ENCODE assay signal across 13 cellular contexts in the genomic region with DNA sequence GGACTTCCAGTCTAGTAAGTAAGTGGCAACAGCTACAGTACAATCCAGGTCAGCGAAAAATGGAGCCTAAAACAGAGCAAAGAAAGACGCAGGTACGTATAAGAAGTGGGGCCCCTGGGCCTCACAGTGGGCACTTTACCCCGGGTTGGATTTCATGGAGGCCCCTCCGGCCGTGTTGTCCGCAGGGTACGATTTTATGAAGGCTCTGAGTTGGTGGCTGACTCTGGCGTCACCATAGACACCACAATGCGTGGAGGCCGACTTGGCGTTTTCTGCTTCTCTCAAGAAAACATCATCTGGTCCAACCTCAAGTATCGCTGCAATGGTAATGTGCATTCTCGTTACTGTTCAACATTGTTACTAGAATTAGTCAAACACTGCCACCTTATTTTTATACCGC. TPM values are rescaled to one million over a fixed set of nuclear protein-coding genes. Genes with fewer than 3 reads are reported as not detected.
DNase-seq lines count a peak whose midpoint lies in the region; ATAC-seq and TF ChIP-seq lines count a peak whose summit lies in the region.
"Had no signal": no experiment of that assay in that cellular context is flagged by ENCODE, and none has a peak within 500 bp of the region (broad histone marks: within the 10 kb centered on the region; RNA-seq: fewer than 3 reads in every experiment).

No MANE protein-coding gene starts in this region.

- TF ChIP-seq CTCF in HCT116 (IDR thresholded peaks at IDR 0.05 in 2 of 3, conservative IDR thresholded peaks at IDR 0.05 in 1 of 3; ENCODE audit: borderline replicate concordance in 1 of 3, insufficient read depth in 1 of 3, low read depth in 2 of 3, low read length in 2 of 3), result no peak
- no peak for TF ChIP-seq CTCF in coronary artery (IDR thresholded peaks at IDR 0.05)

- H3K79me2 ChIP-seq in HCT116 (ENCODE audit: insufficient read depth, low read length), result no peaks in the 10 kb centered on the region

- no peak for ATAC-seq in HCT116
- ATAC-seq in HG03460 (IDR thresholded peaks at IDR 0.05; ENCODE audit: unreplicated experiment), result no peak

- H2AFZ ChIP-seq in HCT116 (ENCODE audit: low read depth, low read length, poor library complexity, severe bottlenecking) (peak overlapping the region; percentile 81), neuronal stem cell (ENCODE audit: low read length) (no peak overlapping the region)

- H3K9me3 ChIP-seq in BLaER1, result no peaks in the 10 kb centered on the region
- no peaks in the 10 kb centered on the region for H3K9me3 ChIP-seq in HCT116 (ENCODE audit: control insufficient read depth in 1 of 2, insufficient read depth in 1 of 2, low read depth in 1 of 2, low read length in 2 of 2)
- no peaks in the 10 kb centered on the region for H3K9me3 ChIP-seq in neuronal stem cell (replicated peaks in 1 of 2; ENCODE audit: control insufficient read depth in 2 of 2, insufficient read depth in 1 of 2, low read depth in 1 of 2, low read length in 2 of 2)
- no peaks in the 10 kb centered on the region for H3K9me3 ChIP-seq in MG63
- H3K9me3 ChIP-seq: ascending aorta, left lung, prostate gland, SJCRH30 had no signal

- peak overlapping the region; percentile 54 for H3K27ac ChIP-seq in BLaER1
- H3K27ac ChIP-seq in HCT116 (ENCODE audit: low read depth, low read length), result no peak overlapping the region
- H3K27ac ChIP-seq in coronary artery, result no peak overlapping the region
- H3K27ac ChIP-seq in neuronal stem cell (replicated peaks; ENCODE audit: low read length), result no peak overlapping the region
- H3K27ac ChIP-seq: SJCRH30 had no signal

- H2BK120ac ChIP-seq in neuronal stem cell (ENCODE audit: low read depth, low read length), result no peak overlapping the region

- CTCF ChIA-PET in HCT116 (lab: Charles Lee), result interaction anchor here (2.7 kb wide), 1 partner anchor 204 kb away, joined by 50 read pairs; no protein-coding TSS in a partner anchor

- H2BK15ac ChIP-seq in neuronal stem cell (ENCODE audit: low read length), result no peak overlapping the region

- POLR2A ChIA-PET in HCT116 (lab: Charles Lee), result no interaction called here

- no CpG with 5 or more reads among the region's 15 CpGs for WGBS in neuronal stem cell (ENCODE audit: extremely low coverage in 2 of 2, insufficient read length in 2 of 2, insufficient replicate concordance in 1 of 2), 2 donors

- no peak overlapping the region for H3K23ac ChIP-seq in neuronal stem cell (ENCODE audit: low read depth, low read length, poor library complexity)

- no peak for DNase-seq in HCT116 (ENCODE audit: low read depth, low spot score)
- peak; percentile 40 for DNase-seq in coronary artery (ENCODE audit: low spot score)
- no peak for DNase-seq in neuronal stem cell (ENCODE audit: low spot score)
- DNase-seq in HuH-7.5 (ENCODE audit: low spot score), result no peak
- DNase-seq in EL, result no peak
- DNase-seq in MG63, result no peak
- DNase-seq: activated CD4-positive, alpha-beta T cell treated with anti-CD3 and anti-CD28 coated beads, Interleukin-2, amount 50 U/mL, for 4 hours had no signal

- H2BK12ac ChIP-seq in neuronal stem cell (ENCODE audit: low read length), result no peak overlapping the region

- no peaks in the 10 kb centered on the region for H3K9me2 ChIP-seq in HCT116 (ENCODE audit: insufficient read depth)

- no peak overlapping the region for H2AK5ac ChIP-seq in neuronal stem cell (ENCODE audit: low read depth, low read length)

- H3K4me3 ChIP-seq in BLaER1, result no peak overlapping the region
- no peak overlapping the region for H3K4me3 ChIP-seq in HCT116 (replicated peaks in 1 of 2; ENCODE audit: low read depth in 1 of 2, low read length in 2 of 2)
- H3K4me3 ChIP-seq in coronary artery, result peak overlapping the region; percentile 65
- no peak overlapping the region for H3K4me3 ChIP-seq in neuronal stem cell (ENCODE audit: low read length in 2 of 2)
- H3K4me3 ChIP-seq in MG63, result no peak overlapping the region

- peaks cover 43% of the 10 kb centered on the region for H3K36me3 ChIP-seq in BLaER1
- H3K36me3 ChIP-seq in HCT116 (ENCODE audit: control insufficient read depth in 1 of 2, insufficient read depth in 2 of 2, low read length in 2 of 2), result no peaks in the 10 kb centered on the region
- H3K36me3 ChIP-seq in neuronal stem cell (replicated peaks in 1 of 2; ENCODE audit: control insufficient read depth in 2 of 2, insufficient read depth in 2 of 2, low read length in 2 of 2), result no peaks in the 10 kb centered on the region
- no peaks in the 10 kb centered on the region for H3K36me3 ChIP-seq in MG63
- H3K36me3 ChIP-seq: ascending aorta, prostate gland, SJCRH30 had no signal

- no peak overlapping the region for H3K9ac ChIP-seq in BLaER1
- H3K9ac ChIP-seq in HCT116 (ENCODE audit: low read length), result no peak overlapping the region
- H3K9ac ChIP-seq in neuronal stem cell (ENCODE audit: low read depth, low read length, poor library complexity), result no peak overlapping the region

- no peak for TF ChIP-seq POLR2A in HCT116 (IDR thresholded peaks at IDR 0.05; ENCODE audit: borderline replicate concordance, extremely low read depth, insufficient read depth, insufficient read length)

- intact Hi-C loops in HCT116 (cut with micrococcal nuclease), result loop anchor here (5.0 kb wide), 1 partner anchor 1060 kb away; no protein-coding TSS in a partner anchor

- no peak for TF ChIP-seq RAD21 in HCT116 (IDR thresholded peaks at IDR 0.05; ENCODE audit: low read depth)

- H4K20me1 ChIP-seq in BLaER1 (no peaks in the 10 kb centered on the region), HCT116 (ENCODE audit: insufficient read depth) (no peaks in the 10 kb centered on the region)

- H3K4ac ChIP-seq in neuronal stem cell (ENCODE audit: low read length), result no peak overlapping the region

- H3K4me2 ChIP-seq in BLaER1, result peak overlapping the region; percentile 69; the same call in 1 of the 2 replicates
- no peak overlapping the region for H3K4me2 ChIP-seq in HCT116 (ENCODE audit: low read length)
- no peak overlapping the region for H3K4me2 ChIP-seq in neuronal stem cell (ENCODE audit: insufficient read depth, low read length, poor library complexity, severe bottlenecking)

- RAD21 ChIA-PET in HCT116 (lab: Charles Lee; ENCODE audit: low non-redundant PET in 1 of 2, low total read pairs in 2 of 2, uncharacterized antibody in 2 of 2, unreplicated experiment in 2 of 2), result no interaction called here

- no peak overlapping the region for H2BK5ac ChIP-seq in neuronal stem cell (ENCODE audit: low read length)

- H3K14ac ChIP-seq in neuronal stem cell (ENCODE audit: low read length), result no peak overlapping the region

- H4K8ac ChIP-seq in neuronal stem cell (ENCODE audit: low read depth, low read length), result no peak overlapping the region

- H3K4me1 ChIP-seq in BLaER1 (peaks cover 30% of the 10 kb centered on the region), HCT116 (ENCODE audit: control insufficient read depth in 1 of 2, insufficient read depth in 2 of 2, low read length in 2 of 2) (peaks cover 6 to 18% of the 10 kb centered on the region in 2 experiments; a peak in 2 of 4 replicates), neuronal stem cell (ENCODE audit: control insufficient read depth in 2 of 2, insufficient read depth in 1 of 2, low read depth in 1 of 2, low read length in 2 of 2) (peaks cover 0 to 3% of the 10 kb centered on the region in 2 donors)
- H3K4me1 ChIP-seq: ascending aorta, prostate gland had no signal

- no peak overlapping the region for H4K91ac ChIP-seq in neuronal stem cell (ENCODE audit: low read depth, low read length, poor library complexity)

- peak overlapping the region; percentile 11 for H3K18ac ChIP-seq in neuronal stem cell (ENCODE audit: low read length)

- H3K27me3 ChIP-seq in BLaER1 (no peaks in the 10 kb centered on the region), HCT116 (ENCODE audit: insufficient read depth, low read length) (no peaks in the 10 kb centered on the region), neuronal stem cell (ENCODE audit: control insufficient read depth in 3 of 3, insufficient read depth in 3 of 3, low read depth in 1 of 3, low read length in 3 of 3) (no peaks in the 10 kb centered on the region), MG63 (no peaks in the 10 kb centered on the region)
- H3K27me3 ChIP-seq: ascending aorta, left lung, SJCRH30 had no signal

- no peaks in the 10 kb centered on the region for H3K79me1 ChIP-seq in neuronal stem cell (ENCODE audit: low read depth, low read length)

- no TSS peak for BruUV-seq in HCT116 (replicated peaks; lab: Mats Ljungman, UMichigan)

TF ChIP-seq in HCT116, 20 proteins besides CTCF, POLR2A, EP300 and RAD21 (continues in another document):
- TF ChIP-seq TCF7L2 (IDR thresholded peaks at IDR 0.05; ENCODE audit: borderline replicate concordance, extremely low read depth, insufficient read depth, insufficient read length), result no peak
- TF ChIP-seq, protein P1, sequence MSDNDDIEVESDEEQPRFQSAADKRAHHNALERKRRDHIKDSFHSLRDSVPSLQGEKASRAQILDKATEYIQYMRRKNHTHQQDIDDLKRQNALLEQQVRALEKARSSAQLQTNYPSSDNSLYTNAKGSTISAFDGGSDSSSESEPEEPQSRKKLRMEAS (IDR thresholded peaks at IDR 0.05), result no peak
- no peak for TF ChIP-seq YY1 (IDR thresholded peaks at IDR 0.05; ENCODE audit: extremely low read depth, insufficient replicate concordance, low read depth, low read length)
- no peak for TF ChIP-seq ZNF274 (IDR thresholded peaks at IDR 0.05; ENCODE audit: low read depth, low read length)
- TF ChIP-seq CBX3 (IDR thresholded peaks at IDR 0.05; ENCODE audit: low read depth), result no peak
- no peak for TF ChIP-seq SRF (IDR thresholded peaks at IDR 0.05; ENCODE audit: low read depth)
- TF ChIP-seq ELF1 (IDR thresholded peaks at IDR 0.05; ENCODE audit: borderline replicate concordance, low read depth), result no peak
- no peak for TF ChIP-seq FOSL1 (IDR thresholded peaks at IDR 0.05; ENCODE audit: low read depth)
- TF ChIP-seq POLR2AphosphoS5 (IDR thresholded peaks at IDR 0.05; ENCODE audit: low read depth, low read length), result no peak

RNA-seq across cellular contexts. Expression of gene THBS4, which starts 47.1 kb away (rescaled TPM):
- 1.5 TPM for total RNA-seq in HCT116 (2021; ENCODE audit: unreplicated experiment)
- polyA plus RNA-seq in HCT116 (2012), result 0.91 and 0.98 TPM in 2 replicates
- 14.2 TPM for polyA plus RNA-seq in neuronal stem cell (2013, experiment 1 of 2)
- 15.3 TPM for polyA plus RNA-seq in neuronal stem cell (2013, experiment 2 of 2)
- 0.10 and 0.89 TPM in 2 replicates for total RNA-seq in MG63 (2014; rRNA removed; shearing (Covaris generic); ENCODE audit: low replicate concordance)
- total RNA-seq: ascending aorta had no signal
